Comparison of ENCODE assay signal across 1 cellular context in the genomic region with DNA sequence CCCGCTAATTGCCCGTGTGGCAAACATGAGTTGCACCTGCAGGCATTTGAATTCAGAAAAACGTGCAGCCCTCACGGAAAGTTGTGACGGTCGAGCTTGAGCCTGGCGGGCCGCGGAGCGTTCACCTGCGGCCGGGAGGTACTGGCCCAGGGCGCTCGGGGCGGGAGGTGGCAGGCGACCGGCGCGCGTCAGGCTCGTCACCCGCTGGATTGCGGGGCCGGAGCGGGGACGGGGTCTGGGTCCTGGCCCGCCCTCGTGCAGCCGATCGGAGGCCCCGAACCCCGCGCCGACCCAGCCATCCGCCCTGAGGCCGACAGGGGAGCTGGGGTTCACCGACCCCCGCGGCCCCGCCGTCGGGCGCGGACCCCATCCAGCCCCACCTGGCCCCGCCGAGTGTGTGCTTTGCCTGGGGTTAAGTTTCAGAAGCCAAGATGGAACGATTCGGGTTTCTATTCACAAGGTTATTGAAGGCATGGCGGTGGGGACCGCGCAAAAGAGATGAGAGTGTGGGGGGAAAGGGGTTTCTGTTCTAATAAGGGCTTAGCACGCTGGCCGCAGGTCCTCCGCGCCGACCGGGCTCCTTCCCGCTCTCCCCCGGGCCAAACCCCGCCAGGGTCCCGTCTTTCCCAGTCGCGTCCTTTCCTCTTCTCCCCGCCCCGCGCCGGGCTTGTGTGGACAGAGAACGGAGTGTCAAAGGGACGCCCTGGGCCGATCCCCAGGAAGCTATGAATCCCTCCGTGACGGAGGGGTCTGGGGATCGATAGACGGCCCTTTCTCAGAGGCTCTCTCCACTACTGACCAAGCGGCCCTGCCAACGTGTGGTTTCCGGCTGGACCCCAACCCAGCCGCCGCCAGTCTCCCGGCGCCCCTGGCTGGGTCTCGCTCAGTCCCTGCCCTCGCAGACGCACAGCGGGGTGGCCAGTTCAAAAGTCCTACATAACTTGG.
TF ChIP-seq lines count a peak whose summit lies in the region.

No MANE protein-coding gene starts in this region.

TF ChIP-seq in GM23338, 12 proteins besides CTCF, POLR2A, EP300 and RAD21 (continued from another document):
- TF ChIP-seq, protein P1, sequence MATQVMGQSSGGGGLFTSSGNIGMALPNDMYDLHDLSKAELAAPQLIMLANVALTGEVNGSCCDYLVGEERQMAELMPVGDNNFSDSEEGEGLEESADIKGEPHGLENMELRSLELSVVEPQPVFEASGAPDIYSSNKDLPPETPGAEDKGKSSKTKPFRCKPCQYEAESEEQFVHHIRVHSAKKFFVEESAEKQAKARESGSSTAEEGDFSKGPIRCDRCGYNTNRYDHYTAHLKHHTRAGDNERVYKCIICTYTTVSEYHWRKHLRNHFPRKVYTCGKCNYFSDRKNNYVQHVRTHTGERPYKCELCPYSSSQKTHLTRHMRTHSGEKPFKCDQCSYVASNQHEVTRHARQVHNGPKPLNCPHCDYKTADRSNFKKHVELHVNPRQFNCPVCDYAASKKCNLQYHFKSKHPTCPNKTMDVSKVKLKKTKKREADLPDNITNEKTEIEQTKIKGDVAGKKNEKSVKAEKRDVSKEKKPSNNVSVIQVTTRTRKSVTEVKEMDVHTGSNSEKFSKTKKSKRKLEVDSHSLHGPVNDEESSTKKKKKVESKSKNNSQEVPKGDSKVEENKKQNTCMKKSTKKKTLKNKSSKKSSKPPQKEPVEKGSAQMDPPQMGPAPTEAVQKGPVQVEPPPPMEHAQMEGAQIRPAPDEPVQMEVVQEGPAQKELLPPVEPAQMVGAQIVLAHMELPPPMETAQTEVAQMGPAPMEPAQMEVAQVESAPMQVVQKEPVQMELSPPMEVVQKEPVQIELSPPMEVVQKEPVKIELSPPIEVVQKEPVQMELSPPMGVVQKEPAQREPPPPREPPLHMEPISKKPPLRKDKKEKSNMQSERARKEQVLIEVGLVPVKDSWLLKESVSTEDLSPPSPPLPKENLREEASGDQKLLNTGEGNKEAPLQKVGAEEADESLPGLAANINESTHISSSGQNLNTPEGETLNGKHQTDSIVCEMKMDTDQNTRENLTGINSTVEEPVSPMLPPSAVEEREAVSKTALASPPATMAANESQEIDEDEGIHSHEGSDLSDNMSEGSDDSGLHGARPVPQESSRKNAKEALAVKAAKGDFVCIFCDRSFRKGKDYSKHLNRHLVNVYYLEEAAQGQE (IDR thresholded peaks at IDR 0.05; ENCODE audit: unreplicated experiment) = no peak
- no peak for TF ChIP-seq STAT1 (IDR thresholded peaks at IDR 0.05; ENCODE audit: unreplicated experiment)
TF ChIP-seq in GM23338: peak in this region for 0.
